In genomic region chr17:75516255-75516618, GRCh38 we compare ENCODE assay signal across 8 cellular contexts. TPM values are rescaled to one million over a fixed set of nuclear protein-coding genes. Genes with fewer than 3 reads are reported as not detected.
DNase-seq lines count a peak whose midpoint lies in the region; ATAC-seq, FAIRE-seq and TF ChIP-seq lines count a peak whose summit lies in the region.

Gene TSEN54 (plus strand): TSS chr17:75516528. CDS start chr17:75516561, 33 bp downstream.

- H3K27ac ChIP-seq in CD4-positive, alpha-beta T cell (ENCODE audit: low read depth, low read length): peak within 1 kb of the TSS; percentile 3
- H3K27ac ChIP-seq in mesenchymal stem cell (ENCODE audit: low read length, poor library complexity, severe bottlenecking): peak within 1 kb of the TSS; percentile 14

- H3K36me3 ChIP-seq in mesenchymal stem cell (ENCODE audit: control insufficient read depth in 1 of 2, insufficient read depth in 2 of 2, low read depth in 1 of 2, low read length in 2 of 2): peaks cover 13 to 16% of the 10 kb centered on the region in 2 experiments

- H3K27me3 ChIP-seq in CD4-positive, alpha-beta T cell (ENCODE audit: control insufficient read depth, insufficient read depth, low read length): peaks cover 10% of the 10 kb centered on the region
- no peaks in the 10 kb centered on the region for H3K27me3 ChIP-seq in mesenchymal stem cell (ENCODE audit: control insufficient read depth in 1 of 2, insufficient read depth in 1 of 2, low read length in 2 of 2)

- peak; percentile 92 to 96 (median 94) for DNase-seq in CD4-positive, alpha-beta T cell
- DNase-seq in HTR-8/SVneo (ENCODE audit: insufficient read length, low spot score): peak; percentile 97
- peak; percentile 84 for DNase-seq in NOMO-1 treated with dmso at 0.1 percent for 144 hours (lab: John Stamatoyannopoulos, UW; ENCODE audit: unreplicated experiment)
- DNase-seq in activated CD8-positive, alpha-beta memory T cell treated with anti-CD3 and anti-CD28 coated beads for 48 hours (ENCODE audit: low read depth in 2 of 3, low spot score in 2 of 3): peak; percentile 89 to 90 (median 89)
- peak; percentile 92 to 94 (median 93) for DNase-seq in effector memory CD8-positive, alpha-beta T cell
- DNase-seq in mesenchymal stem cell: peak; percentile 90
- DNase-seq in stimulated activated CD8-positive, alpha-beta memory T cell treated with anti-CD3 and anti-CD28 coated beads, Interleukin-12 subunit alpha, Interleukin-12 subunit beta, amount 100 ng/mL, for 4 hours (ENCODE audit: low read depth): peak; percentile 92

- H3K9me3 ChIP-seq in CD4-positive, alpha-beta T cell (ENCODE audit: control insufficient read depth, low read length): no peaks in the 10 kb centered on the region
- no peaks in the 10 kb centered on the region for H3K9me3 ChIP-seq in mesenchymal stem cell (ENCODE audit: control insufficient read depth, low read length)

- peak within 1 kb of the TSS; percentile 0 to 29 for H2BK12ac ChIP-seq in mesenchymal stem cell (ENCODE audit: low read length in 2 of 2)

- no peak within 1 kb of the TSS for H4K8ac ChIP-seq in mesenchymal stem cell (ENCODE audit: low read length)

- 0% methylated on average over 24 of the region's 45 CpGs for WGBS in mesenchymal stem cell

- H2BK15ac ChIP-seq in mesenchymal stem cell (ENCODE audit: low read depth, poor library complexity, severe bottlenecking): peak within 1 kb of the TSS; percentile 88

- H2AK5ac ChIP-seq in mesenchymal stem cell (ENCODE audit: low read length, severe bottlenecking): no peak within 1 kb of the TSS

- peak; percentile 97 for FAIRE-seq in HTR-8/SVneo (lab: Jason Lieb, UNC)

- peaks cover 29% of the 10 kb centered on the region for H3K36me3 Mint-ChIP-seq in CD4-positive, alpha-beta T cell (ENCODE audit: low read depth)
- H3K36me3 Mint-ChIP-seq in effector memory CD8-positive, alpha-beta T cell (ENCODE audit: insufficient read depth): peaks cover 52% of the 10 kb centered on the region

- peaks cover 33% of the 10 kb centered on the region for H3K79me1 ChIP-seq in mesenchymal stem cell (replicated peaks; ENCODE audit: low read length, poor library complexity, severe bottlenecking)

- TF ChIP-seq CTCF in CD4-positive, alpha-beta T cell (IDR thresholded peaks at IDR 0.05): no peak

- peak within 1 kb of the TSS in 1 of 2 experiments; percentile 35 for H3K14ac ChIP-seq in mesenchymal stem cell (ENCODE audit: low read length in 2 of 2)

- intact Hi-C loops in CD4-positive, alpha-beta T cell (cut with DNase I, micrococcal nuclease): loop anchor here (1.0 to 2.0 kb wide), 4 partner anchors 9 to 227 kb away; partner anchors contain the start of genes GRB2 (in 1 of the 2), LLGL2 (in 1 of the 2) and SLC25A19 (in 1 of the 2)

- H3K9me3 Mint-ChIP-seq in CD4-positive, alpha-beta T cell: no peaks in the 10 kb centered on the region
- no peaks in the 10 kb centered on the region for H3K9me3 Mint-ChIP-seq in effector memory CD8-positive, alpha-beta T cell

- peak; percentile 78 for ATAC-seq in CD4-positive, alpha-beta T cell (ENCODE audit: poor library complexity)
- peak; percentile 36 for ATAC-seq in GM19468 (IDR thresholded peaks at IDR 0.05; ENCODE audit: extremely low read depth, unreplicated experiment)
- ATAC-seq in effector memory CD8-positive, alpha-beta T cell (replicated peaks): peak; percentile 81

- peak within 1 kb of the TSS; percentile 84 for H3K9ac ChIP-seq in mesenchymal stem cell (ENCODE audit: low read length)

- H3K18ac ChIP-seq in mesenchymal stem cell (ENCODE audit: low read depth in 1 of 2, low read length in 2 of 2): peak within 1 kb of the TSS in 1 of 2 experiments; percentile 83

- peak within 1 kb of the TSS in 1 of 2 experiments; percentile 49 for H3K23ac ChIP-seq in mesenchymal stem cell (ENCODE audit: low read length in 2 of 2)

- peaks cover 37% of the 10 kb centered on the region for H3K4me1 ChIP-seq in mesenchymal stem cell (ENCODE audit: control insufficient read depth, insufficient read depth, low read depth, low read length)

- peaks cover 27% of the 10 kb centered on the region for H3K4me1 Mint-ChIP-seq in CD4-positive, alpha-beta T cell (ENCODE audit: low read depth)
- peaks cover 18 to 20% of the 10 kb centered on the region in 2 donors for H3K4me1 Mint-ChIP-seq in effector memory CD8-positive, alpha-beta T cell (ENCODE audit: low read depth in 2 of 2)

- peak within 1 kb of the TSS; percentile 98 for H3K4me2 ChIP-seq in mesenchymal stem cell (ENCODE audit: low read length, poor library complexity, severe bottlenecking)

- peak within 1 kb of the TSS; percentile 53 to 79 for H3K4ac ChIP-seq in mesenchymal stem cell (ENCODE audit: low read depth in 1 of 2, low read length in 2 of 2)

- peak within 1 kb of the TSS; percentile 91 for H3K27ac Mint-ChIP-seq in CD4-positive, alpha-beta T cell
- peak within 1 kb of the TSS; percentile 70 to 98 for H3K27ac Mint-ChIP-seq in effector memory CD8-positive, alpha-beta T cell

- H2BK120ac ChIP-seq in mesenchymal stem cell (ENCODE audit: low read depth, low read length): no peak within 1 kb of the TSS

- H3K4me3 Mint-ChIP-seq in CD4-positive, alpha-beta T cell: peak within 1 kb of the TSS; percentile 86
- peak within 1 kb of the TSS; percentile 80 to 86 for H3K4me3 Mint-ChIP-seq in effector memory CD8-positive, alpha-beta T cell

- CTCF ChIA-PET in CD4-positive, alpha-beta T cell (lab: Charles Lee): interaction anchor here (0.8 to 2.1 kb wide), 9 partner anchors 9 to 246 kb away, joined by 3 to 26 read pairs (median 4); partner anchors contain the start of genes GRB2, LLGL2, MIF4GD and SLC25A19

- H3K4me3 ChIP-seq in mesenchymal stem cell (ENCODE audit: insufficient read depth in 1 of 2, low read depth in 1 of 2, low read length in 2 of 2): peak within 1 kb of the TSS; percentile 83 to 93

- POLR2A ChIA-PET in CD4-positive, alpha-beta T cell (lab: Charles Lee): interaction anchor here (0.5 to 3.1 kb wide), 23 partner anchors 10 to 544 kb away, joined by 3 to 57 read pairs (median 6); partner anchors contain the start of genes GGA3, GRB2, HID1 and LLGL2

- no peak within 1 kb of the TSS for H2BK5ac ChIP-seq in mesenchymal stem cell (ENCODE audit: low read depth, low read length, poor library complexity, severe bottlenecking)

- H3K27me3 Mint-ChIP-seq in CD4-positive, alpha-beta T cell: no peaks in the 10 kb centered on the region
- H3K27me3 Mint-ChIP-seq in effector memory CD8-positive, alpha-beta T cell: no peaks in the 10 kb centered on the region

- H4K91ac ChIP-seq in mesenchymal stem cell (ENCODE audit: low read length): no peak within 1 kb of the TSS

- H2AFZ ChIP-seq in mesenchymal stem cell (ENCODE audit: low read depth, low read length): peak within 1 kb of the TSS; percentile 78

RNA-seq across cellular contexts. Expression of gene TSEN54, which starts in this region (rescaled TPM):
- 10 to 100 TPM; 73.3 to 78.7 TPM for total RNA-seq in CD4-positive, alpha-beta T cell
- polyA plus RNA-seq in mesenchymal stem cell (2013, experiment 1 of 2): 8.4 TPM
- polyA plus RNA-seq in mesenchymal stem cell (2013, experiment 2 of 2): 9.2 TPM

Comparison
In these comparisons a context has a peak if more than half of its experiments do, and no peak if none do; other contexts are left out.
1. Peak in every context shown above with its lines: DNase-seq, ATAC-seq, H3K4me3 ChIP-seq and H3K27ac ChIP-seq.